8 cellular contexts compared by ENCODE assay signal in the genomic region with DNA sequence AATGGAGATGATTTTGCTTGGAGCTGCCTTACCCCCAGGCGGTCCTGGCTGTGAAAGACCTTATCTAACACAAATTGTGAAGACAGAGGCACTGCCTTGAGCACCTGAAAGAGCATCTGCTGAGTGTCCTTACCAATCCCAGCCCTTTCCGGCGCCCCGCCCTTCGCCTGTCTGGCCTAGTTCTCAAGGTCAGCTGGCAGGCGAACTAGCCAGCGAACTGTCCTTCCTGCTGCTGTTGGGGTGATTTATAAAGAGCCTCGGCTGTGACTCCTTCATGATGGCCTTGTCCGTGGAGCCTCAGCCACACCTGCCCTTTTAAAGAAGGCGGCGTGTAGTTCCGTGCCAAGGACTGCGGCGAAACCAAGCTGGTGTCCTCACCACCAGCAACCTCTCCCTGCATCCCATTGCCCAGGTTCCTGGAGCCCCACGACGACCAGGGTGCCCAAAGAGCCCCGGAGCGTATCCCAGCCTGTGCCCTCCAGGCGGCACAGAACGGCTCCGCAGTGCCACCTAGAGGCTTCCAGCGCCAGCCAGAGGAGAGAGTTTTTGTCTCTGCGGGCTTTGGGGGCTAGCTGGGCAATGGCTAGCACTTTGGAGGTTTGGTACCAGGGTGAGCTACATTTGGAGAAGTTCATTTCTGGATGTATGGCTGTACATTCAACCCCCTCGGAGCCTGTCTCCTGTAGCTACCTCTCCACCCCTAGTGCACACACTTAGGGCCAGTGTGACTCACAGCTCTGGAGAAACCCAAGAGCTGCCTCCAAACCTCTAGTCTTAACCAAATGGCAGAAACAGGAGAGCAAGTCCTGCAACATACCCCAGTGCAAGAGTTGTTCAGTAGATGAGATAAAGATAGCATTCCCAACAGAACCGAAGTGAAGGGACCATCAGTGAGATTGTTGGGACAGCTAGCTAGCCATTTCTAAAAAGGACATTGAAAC. TPM values are rescaled to one million over a fixed set of nuclear protein-coding genes. Genes with fewer than 3 reads are reported as not detected.
DNase-seq lines count a peak whose midpoint lies in the region; ATAC-seq lines count a peak whose summit lies in the region.

No MANE protein-coding gene starts in this region.

- H3K27me3 Mint-ChIP-seq in activated naive CD8-positive, alpha-beta T cell: peaks cover 12% of the 10 kb centered on the region

- H3K27ac Mint-ChIP-seq in activated naive CD8-positive, alpha-beta T cell: no peak overlapping the region

- H3K4me1 ChIP-seq in SJCRH30 (no peaks in the 10 kb centered on the region), iPS DF 6.9 (ENCODE audit: control insufficient read depth, insufficient read depth, low read length) (0 out of 2 replicates have a peak, but pooled peaks cover 2% of the 10 kb centered on the region)

- no CpG with 5 or more reads among the region's 25 CpGs for WGBS in iPS DF 6.9 (ENCODE audit: insufficient coverage, insufficient read length)

- no peaks in the 10 kb centered on the region for H3K36me3 Mint-ChIP-seq in activated naive CD8-positive, alpha-beta T cell

- H3K4me3 ChIP-seq in SJCRH30 (no peak overlapping the region), iPS DF 6.9 (ENCODE audit: low read length) (peak overlapping the region; percentile 18; the same call in 1 of the 2 replicates)

- H3K4me3 Mint-ChIP-seq in activated naive CD8-positive, alpha-beta T cell: peak overlapping the region; percentile 20

- H3K27ac ChIP-seq in SJCRH30 (no peak overlapping the region), iPS DF 6.9 (ENCODE audit: low read length) (no peak overlapping the region)

- H3K9me3 ChIP-seq in SJCRH30 (replicated peaks): no peaks in the 10 kb centered on the region
- no peaks in the 10 kb centered on the region for H3K9me3 ChIP-seq in iPS DF 6.9 (ENCODE audit: control insufficient read depth, insufficient read depth, low read length)

- H3K36me3 ChIP-seq in SJCRH30 (no peaks in the 10 kb centered on the region), iPS DF 6.9 (ENCODE audit: control insufficient read depth, insufficient read depth, low read length) (no peaks in the 10 kb centered on the region)

- no peaks in the 10 kb centered on the region for H3K4me1 Mint-ChIP-seq in activated naive CD8-positive, alpha-beta T cell (ENCODE audit: low read depth)

- peak; percentile 20 for DNase-seq in activated gamma-delta T cell treated with Interleukin-2 at 50 U/mL for 16 hours
- no peak for DNase-seq in activated gamma-delta T cell (lab: John Stamatoyannopoulos, UW)
- DNase-seq in SJCRH30: peak; percentile 16 to 37
- DNase-seq in iPS DF 6.9 (ENCODE audit: low read depth, low spot score): no peak
- peak; percentile 23 to 49 for DNase-seq in stimulated activated CD4-positive, alpha-beta T cell treated with anti-CD3 and anti-CD28 coated beads, Interleukin-2, amount 100 ng/mL, for 48 hours
- DNase-seq in KG1 (lab: John Stamatoyannopoulos, UW): no peak

- H3K27me3 ChIP-seq in SJCRH30: no peaks in the 10 kb centered on the region
- H3K27me3 ChIP-seq in iPS DF 6.9 (ENCODE audit: control insufficient read depth, insufficient read depth, low read length): no peaks in the 10 kb centered on the region

- peak; percentile 62 for ATAC-seq in HG02970 (IDR thresholded peaks at IDR 0.05; ENCODE audit: low FRiP score, unreplicated experiment)

- no peaks in the 10 kb centered on the region for H3K9me3 Mint-ChIP-seq in activated naive CD8-positive, alpha-beta T cell (ENCODE audit: low read depth)

RNA-seq across cellular contexts. Expression of a gene that starts 36.8 kb away (rescaled TPM):
- 63.6 and 64.5 TPM in 2 replicates for total RNA-seq in SJCRH30 (2014; rRNA removed; shearing (Covaris generic))

Comparison
In these comparisons a context has a peak if more than half of its experiments do, and no peak if none do; other contexts are left out.
1. DNase-seq: peak in activated gamma-delta T cell treated with Interleukin-2 at 50 U/mL for 16 hours (single experiment), SJCRH30 (2 of 2) and stimulated activated CD4-positive, alpha-beta T cell treated with anti-CD3 and anti-CD28 coated beads, Interleukin-2, amount 100 ng/mL, for 48 hours (2 of 2); none in activated gamma-delta T cell (single experiment), iPS DF 6.9 (single experiment) and KG1 (single experiment).